In the genomic region with DNA sequence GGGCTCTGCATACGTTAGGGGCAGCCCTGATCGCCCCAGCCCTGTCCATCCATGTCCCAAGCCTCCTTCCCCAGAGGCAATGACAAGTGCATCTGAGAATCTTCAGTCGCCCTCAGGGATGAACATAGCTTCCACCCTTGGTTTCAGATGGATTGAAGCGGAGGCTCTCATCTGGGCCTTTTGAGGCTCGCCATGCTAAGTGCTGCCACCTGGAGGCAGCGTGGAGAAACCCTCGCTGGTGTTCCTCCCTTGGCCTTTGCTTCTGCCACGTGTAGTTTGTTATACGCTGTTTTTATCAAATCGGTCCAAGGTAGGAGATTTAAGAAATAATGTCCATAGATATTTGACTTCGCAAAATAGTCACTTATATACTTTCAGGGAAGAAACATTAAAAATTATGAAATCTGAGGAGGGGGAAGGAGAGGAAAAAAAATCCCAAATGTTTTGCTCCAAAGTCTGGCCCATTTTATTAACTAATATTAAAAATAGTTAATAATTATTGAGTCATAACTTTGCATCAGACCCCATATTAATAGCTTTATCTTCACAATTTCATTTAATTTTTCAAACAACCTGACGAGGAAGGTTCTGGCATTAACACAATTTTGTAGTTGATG, we compare ENCODE assay signal across 8 cellular contexts. TPM values are rescaled to one million over a fixed set of nuclear protein-coding genes. Genes with fewer than 3 reads are reported as not detected.
DNase-seq lines count a peak whose midpoint lies in the region; ATAC-seq and TF ChIP-seq lines count a peak whose summit lies in the region.

No MANE protein-coding gene starts in this region.

- H3K9me3 ChIP-seq in psoas muscle: no peaks in the 10 kb centered on the region
- H3K9me3 ChIP-seq in aorta (ENCODE audit: control insufficient read depth, low read length): no peaks in the 10 kb centered on the region

- TF ChIP-seq CTCF in psoas muscle (IDR thresholded peaks at IDR 0.05): peak; percentile 86

- peak; percentile 80 for ATAC-seq in GM21423 (IDR thresholded peaks at IDR 0.05; ENCODE audit: unreplicated experiment)
- peak; percentile 28 to 57 (median 38) for ATAC-seq in psoas muscle
- peak; percentile 68 for ATAC-seq in aorta (ENCODE audit: low FRiP score)

- 33 to 35% (median 33%) methylated on average over 12 of the region's 12 CpGs for whole genome bisulfite sequencing in psoas muscle, 3 donors
- WGBS in aorta, 2 donors: 31 to 35% methylated on average over 12 of the region's 12 CpGs

- H3K4me1 ChIP-seq in psoas muscle (peaks cover 14% of the 10 kb centered on the region), aorta (ENCODE audit: control insufficient read depth in 1 of 2, insufficient read depth in 2 of 2, low read length in 2 of 2) (no peaks in the 10 kb centered on the region)

- DNase-seq in EL (peak; percentile 74), HUDEP-2 (lab: John Stamatoyannopoulos, UW; ENCODE audit: unreplicated experiment in 76 of 76) (peak in 66 of 76 experiments; percentile 10 to 72 (median 47)), SHP77 (lab: John Stamatoyannopoulos, UW) (peak; percentile 71 to 76), germinal center (ENCODE audit: low spot score) (peak; percentile 78), psoas muscle (peak; percentile 53 to 77), aorta (peak; percentile 73 to 85)
- peak; percentile 84 for DNase-seq in activated effector memory CD4-positive, alpha-beta T cell treated with anti-CD3 and anti-CD28 coated beads, Interleukin-2, amount 50 U/mL, for 16 hours

- H3K27ac ChIP-seq in psoas muscle: no peak overlapping the region
- no peak overlapping the region for H3K27ac ChIP-seq in aorta (ENCODE audit: low read depth in 1 of 2, low read length in 2 of 2)

- no peaks in the 10 kb centered on the region for H3K27me3 ChIP-seq in psoas muscle (ENCODE audit: insufficient read depth in 3 of 3, low read length in 2 of 3)
- H3K27me3 ChIP-seq in aorta (ENCODE audit: control insufficient read depth in 1 of 2, insufficient read depth in 2 of 2, low read length in 1 of 2): no peaks in the 10 kb centered on the region

- no peaks in the 10 kb centered on the region for H3K36me3 ChIP-seq in psoas muscle (ENCODE audit: insufficient read depth in 1 of 2, low read depth in 1 of 2)
- no peaks in the 10 kb centered on the region for H3K36me3 ChIP-seq in aorta (ENCODE audit: control insufficient read depth in 1 of 2, insufficient read depth in 2 of 2, low read length in 1 of 2)

- intact Hi-C loops in psoas muscle (cut with DNase I) (loop anchor here in 1 of 2 donors (2.0 to 5.0 kb wide), 2 partner anchors 52 to 283 kb away; partner anchors contain the start of gene CCT2), aorta (cut with DNase I) (loop anchor here in 1 of 2 donors (5.0 kb wide), 1 partner anchor 282 kb away; the partner anchor contains the start of gene YEATS4)

- H3K4me3 ChIP-seq in psoas muscle: no peak overlapping the region
- no peak overlapping the region for H3K4me3 ChIP-seq in aorta (ENCODE audit: low read length in 2 of 2)

RNA-seq across cellular contexts. Expression of gene LRRC10, which starts 28.8 kb away (rescaled TPM):
- total RNA-seq in psoas muscle: not detected
- polyA plus RNA-seq in psoas muscle: under 1 TPM in 1 of 3 donors, not detected in 2; 0.03 TPM
- total RNA-seq in aorta: not detected
- polyA plus RNA-seq in aorta: under 1 TPM in 1 of 2 donors, not detected in 1; 0.25 TPM

RNA-seq across cellular contexts. Expression of gene CCT2, which starts 54.2 kb away (rescaled TPM):
- total RNA-seq in psoas muscle (100 to 1,000 TPM in 3 of 4 donors, 10 to 100 TPM in 1; 96.9 to 190 (median 149) TPM), aorta (100 to 1,000 TPM in 1 of 2 donors, 10 to 100 TPM in 1; 84.3 to 130 TPM)
- polyA plus RNA-seq in psoas muscle (100 to 1,000 TPM; 129 to 353 (median 199) TPM), aorta (10 to 100 TPM; 59.0 to 80.8 TPM)

RNA-seq across cellular contexts. Expression of gene BEST3, which starts 59.6 kb away (rescaled TPM):
- total RNA-seq in psoas muscle (100 to 1,000 TPM; 141 to 181 (median 170) TPM), aorta (not detected)
- polyA plus RNA-seq in psoas muscle (100 to 1,000 TPM in 1 of 3 donors, 10 to 100 TPM in 2; 41.8 to 134 (median 49.1) TPM), aorta (not detected)

Comparison
In these comparisons a context has a peak if more than half of its experiments do, and no peak if none do; other contexts are left out.
1. RNA of gene BEST3, which starts 59.6 kb away (total RNA-seq): 141 to 181 TPM in psoas muscle; not detected in aorta; every median in the first group is over 100 times any median in the second.
2. Peak in every context shown above with its lines, with median percentiles within 50 percentile points of each other: DNase-seq and ATAC-seq.